1 cellular context compared by ENCODE assay signal in the genomic region with DNA sequence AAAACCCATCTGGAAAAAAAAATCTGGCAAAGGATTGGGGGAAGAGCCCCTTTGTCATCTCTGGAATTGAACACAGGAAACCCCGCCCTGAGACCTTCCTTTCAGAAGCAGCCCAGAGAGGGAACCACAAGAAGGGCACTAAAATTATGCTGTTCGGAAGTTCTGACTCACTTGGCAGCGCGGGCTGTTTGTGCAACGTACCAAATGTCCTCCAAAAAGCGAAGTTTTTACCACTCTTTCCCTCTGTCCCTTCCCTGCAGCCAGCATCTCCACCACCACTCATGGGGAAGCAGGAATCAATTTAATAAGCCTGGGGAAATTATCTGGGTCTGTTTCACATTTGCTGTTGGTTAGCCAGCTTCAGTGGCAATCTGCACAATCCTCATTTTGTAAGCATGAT.
TF ChIP-seq lines count a peak whose summit lies in the region.

No MANE protein-coding gene starts in this region.

TF ChIP-seq in SK-N-SH, 30 proteins besides CTCF, POLR2A, EP300 and RAD21 (continued from another document):
- TF ChIP-seq FOXJ3 (CRISPR knock-in tag; IDR thresholded peaks at IDR 0.05), result peak; percentile 85
- TF ChIP-seq, protein P1, sequence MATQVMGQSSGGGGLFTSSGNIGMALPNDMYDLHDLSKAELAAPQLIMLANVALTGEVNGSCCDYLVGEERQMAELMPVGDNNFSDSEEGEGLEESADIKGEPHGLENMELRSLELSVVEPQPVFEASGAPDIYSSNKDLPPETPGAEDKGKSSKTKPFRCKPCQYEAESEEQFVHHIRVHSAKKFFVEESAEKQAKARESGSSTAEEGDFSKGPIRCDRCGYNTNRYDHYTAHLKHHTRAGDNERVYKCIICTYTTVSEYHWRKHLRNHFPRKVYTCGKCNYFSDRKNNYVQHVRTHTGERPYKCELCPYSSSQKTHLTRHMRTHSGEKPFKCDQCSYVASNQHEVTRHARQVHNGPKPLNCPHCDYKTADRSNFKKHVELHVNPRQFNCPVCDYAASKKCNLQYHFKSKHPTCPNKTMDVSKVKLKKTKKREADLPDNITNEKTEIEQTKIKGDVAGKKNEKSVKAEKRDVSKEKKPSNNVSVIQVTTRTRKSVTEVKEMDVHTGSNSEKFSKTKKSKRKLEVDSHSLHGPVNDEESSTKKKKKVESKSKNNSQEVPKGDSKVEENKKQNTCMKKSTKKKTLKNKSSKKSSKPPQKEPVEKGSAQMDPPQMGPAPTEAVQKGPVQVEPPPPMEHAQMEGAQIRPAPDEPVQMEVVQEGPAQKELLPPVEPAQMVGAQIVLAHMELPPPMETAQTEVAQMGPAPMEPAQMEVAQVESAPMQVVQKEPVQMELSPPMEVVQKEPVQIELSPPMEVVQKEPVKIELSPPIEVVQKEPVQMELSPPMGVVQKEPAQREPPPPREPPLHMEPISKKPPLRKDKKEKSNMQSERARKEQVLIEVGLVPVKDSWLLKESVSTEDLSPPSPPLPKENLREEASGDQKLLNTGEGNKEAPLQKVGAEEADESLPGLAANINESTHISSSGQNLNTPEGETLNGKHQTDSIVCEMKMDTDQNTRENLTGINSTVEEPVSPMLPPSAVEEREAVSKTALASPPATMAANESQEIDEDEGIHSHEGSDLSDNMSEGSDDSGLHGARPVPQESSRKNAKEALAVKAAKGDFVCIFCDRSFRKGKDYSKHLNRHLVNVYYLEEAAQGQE (IDR thresholded peaks at IDR 0.05; ENCODE audit: low read depth, low read length), result no peak
- TF ChIP-seq, protein P2, sequence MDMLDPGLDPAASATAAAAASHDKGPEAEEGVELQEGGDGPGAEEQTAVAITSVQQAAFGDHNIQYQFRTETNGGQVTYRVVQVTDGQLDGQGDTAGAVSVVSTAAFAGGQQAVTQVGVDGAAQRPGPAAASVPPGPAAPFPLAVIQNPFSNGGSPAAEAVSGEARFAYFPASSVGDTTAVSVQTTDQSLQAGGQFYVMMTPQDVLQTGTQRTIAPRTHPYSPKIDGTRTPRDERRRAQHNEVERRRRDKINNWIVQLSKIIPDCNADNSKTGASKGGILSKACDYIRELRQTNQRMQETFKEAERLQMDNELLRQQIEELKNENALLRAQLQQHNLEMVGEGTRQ (IDR thresholded peaks at IDR 0.05; ENCODE audit: borderline replicate concordance, low read depth, low read length), result no peak
- TF ChIP-seq, protein P3, sequence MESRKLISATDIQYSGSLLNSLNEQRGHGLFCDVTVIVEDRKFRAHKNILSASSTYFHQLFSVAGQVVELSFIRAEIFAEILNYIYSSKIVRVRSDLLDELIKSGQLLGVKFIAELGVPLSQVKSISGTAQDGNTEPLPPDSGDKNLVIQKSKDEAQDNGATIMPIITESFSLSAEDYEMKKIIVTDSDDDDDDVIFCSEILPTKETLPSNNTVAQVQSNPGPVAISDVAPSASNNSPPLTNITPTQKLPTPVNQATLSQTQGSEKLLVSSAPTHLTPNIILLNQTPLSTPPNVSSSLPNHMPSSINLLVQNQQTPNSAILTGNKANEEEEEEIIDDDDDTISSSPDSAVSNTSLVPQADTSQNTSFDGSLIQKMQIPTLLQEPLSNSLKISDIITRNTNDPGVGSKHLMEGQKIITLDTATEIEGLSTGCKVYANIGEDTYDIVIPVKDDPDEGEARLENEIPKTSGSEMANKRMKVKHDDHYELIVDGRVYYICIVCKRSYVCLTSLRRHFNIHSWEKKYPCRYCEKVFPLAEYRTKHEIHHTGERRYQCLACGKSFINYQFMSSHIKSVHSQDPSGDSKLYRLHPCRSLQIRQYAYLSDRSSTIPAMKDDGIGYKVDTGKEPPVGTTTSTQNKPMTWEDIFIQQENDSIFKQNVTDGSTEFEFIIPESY (IDR thresholded peaks at IDR 0.05; ENCODE audit: borderline replicate concordance, low read depth), result 0 out of 2 replicates have a peak, but pooled peaks have one; percentile 25
- TF ChIP-seq, protein P4, sequence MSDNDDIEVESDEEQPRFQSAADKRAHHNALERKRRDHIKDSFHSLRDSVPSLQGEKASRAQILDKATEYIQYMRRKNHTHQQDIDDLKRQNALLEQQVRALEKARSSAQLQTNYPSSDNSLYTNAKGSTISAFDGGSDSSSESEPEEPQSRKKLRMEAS (IDR thresholded peaks at IDR 0.05; ENCODE audit: low read depth), result peak; percentile 33; the same call in 1 of the 2 replicates
- TF ChIP-seq NFIC (IDR thresholded peaks at IDR 0.05; ENCODE audit: borderline replicate concordance), result peak; percentile 78
- TF ChIP-seq MEF2A (IDR thresholded peaks at IDR 0.05; ENCODE audit: borderline replicate concordance, low read depth), result no peak
- TF ChIP-seq SIN3A (IDR thresholded peaks at IDR 0.05; ENCODE audit: borderline replicate concordance, low read depth, low read length), result no peak
- TF ChIP-seq TAF1 (IDR thresholded peaks at IDR 0.05; ENCODE audit: borderline replicate concordance, low read depth, low read length), result no peak
- no peak; the same call in 1 of the 2 replicates for TF ChIP-seq RCOR1 (IDR thresholded peaks at IDR 0.05; ENCODE audit: low read length)
- TF ChIP-seq YY1 (IDR thresholded peaks at IDR 0.05; ENCODE audit: low read depth), result no peak
- TF ChIP-seq CHD2 (IDR thresholded peaks at IDR 0.05; ENCODE audit: low read length, partially characterized antibody), result peak; percentile 28
- no peak for TF ChIP-seq FOXM1 (IDR thresholded peaks at IDR 0.05; ENCODE audit: low read depth)
- TF ChIP-seq RFX5 (IDR thresholded peaks at IDR 0.05; ENCODE audit: low read length), result no peak
- no peak for TF ChIP-seq RXRA (IDR thresholded peaks at IDR 0.05; ENCODE audit: borderline replicate concordance, low read depth)
- TF ChIP-seq FOSL2 (IDR thresholded peaks at IDR 0.05; ENCODE audit: borderline replicate concordance, low read depth), result peak; percentile 63; the same call in 1 of the 2 replicates
- TF ChIP-seq GABPA (IDR thresholded peaks at IDR 0.05; ENCODE audit: low read depth), result no peak; the same call in 1 of the 2 replicates
TF ChIP-seq in SK-N-SH: peak in this region for 11.
